Comparison of ENCODE assay signal across 1 cellular context in genomic region chr4:83581411-83582288, GRCh38.
A peak's percentile ranks its signal among the peaks of the same experiment; 100 is the strongest.
TF ChIP-seq lines count a peak whose summit lies in the region.

No MANE protein-coding gene starts in this region.

TF ChIP-seq in GM12878, 131 proteins besides CTCF, POLR2A, EP300 and RAD21 (continued from another document):
- TF ChIP-seq USF2 (IDR thresholded peaks at IDR 0.05; ENCODE audit: borderline replicate concordance, low read depth, low read length) = no peak
- TF ChIP-seq IKZF1 (conservative IDR thresholded peaks at IDR 0.05) = peak; percentile 75
- no peak for TF ChIP-seq MYB (IDR thresholded peaks at IDR 0.05; ENCODE audit: borderline replicate concordance, low read depth, low read length)
- no peak for TF ChIP-seq STAT1 (conservative IDR thresholded peaks at IDR 0.05)
- peak; percentile 86 for TF ChIP-seq DPF2 (IDR thresholded peaks at IDR 0.05)
- no peak for TF ChIP-seq BACH1 (IDR thresholded peaks at IDR 0.05; ENCODE audit: borderline replicate concordance)
- TF ChIP-seq CEBPZ (IDR thresholded peaks at IDR 0.05; ENCODE audit: low read depth, low read length) = no peak
- no peak for TF ChIP-seq TBL1XR1 (IDR thresholded peaks at IDR 0.05; ENCODE audit: low read depth, low read length)
- TF ChIP-seq BRCA1 (IDR thresholded peaks at IDR 0.05; ENCODE audit: low read depth, low read length) = no peak
- peak; percentile 75 for TF ChIP-seq JUNB (IDR thresholded peaks at IDR 0.05)
- peak; percentile 69 for TF ChIP-seq MTA2 (IDR thresholded peaks at IDR 0.05; ENCODE audit: low read depth)
- no peak for TF ChIP-seq FOXK2 (IDR thresholded peaks at IDR 0.05)
- TF ChIP-seq SPI1 (IDR thresholded peaks at IDR 0.05; ENCODE audit: borderline replicate concordance, insufficient read depth, low read depth, low read length) = peak; percentile 91
- TF ChIP-seq RELB (IDR thresholded peaks at IDR 0.05; ENCODE audit: low read depth) = peak; percentile 18; the same call in 1 of the 2 replicates
- peak; percentile 37; the same call in 1 of the 2 replicates for TF ChIP-seq NFIC (IDR thresholded peaks at IDR 0.05; ENCODE audit: low read depth, low read length)
- no peak for TF ChIP-seq CBX3 (IDR thresholded peaks at IDR 0.05; ENCODE audit: borderline replicate concordance, low read depth)
- no peak for TF ChIP-seq BCLAF1 (IDR thresholded peaks at IDR 0.05)
- TF ChIP-seq NBN (IDR thresholded peaks at IDR 0.05) = no peak
- 0 out of 2 replicates have a peak, but pooled peaks have one; percentile 21 for TF ChIP-seq BMI1 (IDR thresholded peaks at IDR 0.05; ENCODE audit: borderline replicate concordance)
- TF ChIP-seq ATF2 (IDR thresholded peaks at IDR 0.05; ENCODE audit: low read length) = no peak
- peak in 1 of 2 experiments; percentile 77; a peak in 2 of 4 replicates for TF ChIP-seq ETV6 (conservative IDR thresholded peaks at IDR 0.05 in 1 of 2, IDR thresholded peaks at IDR 0.05 in 1 of 2; ENCODE audit: borderline replicate concordance in 1 of 2, low read depth in 1 of 2)
TF ChIP-seq in GM12878: peak in this region for 16.
